Comparison of ENCODE assay signal across 4 cellular contexts in genomic region chr16:63192969-63193368, GRCh38.
"Had no signal": no experiment of that assay in that cellular context is flagged by ENCODE, and none has a peak within 500 bp of the region (broad histone marks: within the 10 kb centered on the region; RNA-seq: fewer than 3 reads in every experiment).

No MANE protein-coding gene starts in this region.

- H3K27ac Mint-ChIP-seq: GM23338, H9 had no signal

- H3K4me3 ChIP-seq: GM23338 had no signal

- H3K4me1 Mint-ChIP-seq: H9 had no signal

- ATAC-seq: GM23338 had no signal

- H3K4me2 ChIP-seq: GM23338 had no signal

- H3K9me3 Mint-ChIP-seq: GM23338, H9 had no signal

- H3K4me3 Mint-ChIP-seq: GM23338, H9 had no signal

- H2AFZ ChIP-seq: GM23338 had no signal

- DNase-seq: H9, HCEC 1CT, IMR-90 had no signal
